ENCODE assay signal across 8 cellular contexts in genomic region chr13:42047561-42048322, GRCh38. TPM values are rescaled to one million over a fixed set of nuclear protein-coding genes. Genes with fewer than 3 reads are reported as not detected.
DNase-seq lines count a peak whose midpoint lies in the region; ATAC-seq and TF ChIP-seq lines count a peak whose summit lies in the region.

No MANE protein-coding gene starts in this region.

- peak overlapping the region; percentile 29 for H3K27ac Mint-ChIP-seq in progenitor cell of endocrine pancreas

- H3K4me3 Mint-ChIP-seq in progenitor cell of endocrine pancreas (ENCODE audit: low read depth) = peak overlapping the region; percentile 73

- H3K27me3 ChIP-seq in BLaER1 (peaks cover 17% of the 10 kb centered on the region), Panc1 (ENCODE audit: control insufficient read depth, insufficient read depth, low read length) (no peaks in the 10 kb centered on the region), right atrium auricular region (no peaks in the 10 kb centered on the region)

- H3K4me2 ChIP-seq in BLaER1 = peak overlapping the region; percentile 82

- peak; percentile 11 for ATAC-seq in GM19025 (IDR thresholded peaks at IDR 0.05; ENCODE audit: low read depth, unreplicated experiment)
- peak; percentile 22 for ATAC-seq in HG03439 (IDR thresholded peaks at IDR 0.05; ENCODE audit: unreplicated experiment)
- peak; percentile 65 for ATAC-seq in Panc1
- no peak for ATAC-seq in HG03378 (IDR thresholded peaks at IDR 0.05; ENCODE audit: unreplicated experiment)

- H3K27ac ChIP-seq in BLaER1 (peak overlapping the region; percentile 72), Panc1 (ENCODE audit: low read length) (peak overlapping the region; percentile 91), right atrium auricular region (peak overlapping the region; percentile 88 to 93)

- peaks cover 97% of the 10 kb centered on the region for H4K20me1 ChIP-seq in BLaER1

- no peak for TF ChIP-seq CTCF in Panc1 (IDR thresholded peaks at IDR 0.05)
- TF ChIP-seq CTCF in right atrium auricular region (IDR thresholded peaks at IDR 0.05) = no peak
- no peak for TF ChIP-seq CTCF in progenitor cell of endocrine pancreas (IDR thresholded peaks at IDR 0.05; ENCODE audit: unreplicated experiment)

- DNase-seq in Panc1 (ENCODE audit: low read depth, low spot score) (no peak), amniotic epithelial cell (ENCODE audit: low read depth) (peak; percentile 71), right atrium auricular region (ENCODE audit: low spot score) (peak; percentile 64), progenitor cell of endocrine pancreas (ENCODE audit: low spot score, unreplicated experiment) (peak; percentile 15)

- H3K4me1 ChIP-seq in BLaER1 (peaks cover 25% of the 10 kb centered on the region), Panc1 (ENCODE audit: control insufficient read depth, insufficient read depth, low read length) (peaks cover 22% of the 10 kb centered on the region), right atrium auricular region (peaks cover 0 to 14% of the 10 kb centered on the region in 2 donors)

- H3K9ac ChIP-seq in BLaER1 = peak overlapping the region; percentile 84

- POLR2A ChIA-PET in Panc1 (lab: Charles Lee) = interaction anchor here (0.6 kb wide), 2 partner anchors 86 to 639 kb away, joined by 4 to 8 read pairs; no protein-coding TSS in a partner anchor

- CTCF ChIA-PET in Panc1 (lab: Charles Lee) = interaction anchor here (0.6 kb wide), 2 partner anchors 33 to 111 kb away, joined by 3 to 5 read pairs; no protein-coding TSS in a partner anchor

- H3K36me3 Mint-ChIP-seq in progenitor cell of endocrine pancreas (ENCODE audit: insufficient read depth) = no peaks in the 10 kb centered on the region

- peaks cover 4% of the 10 kb centered on the region for H3K4me1 Mint-ChIP-seq in progenitor cell of endocrine pancreas (ENCODE audit: low read depth)

- H3K9me3 Mint-ChIP-seq in progenitor cell of endocrine pancreas (ENCODE audit: low read depth) = no peaks in the 10 kb centered on the region

- H3K27me3 Mint-ChIP-seq in progenitor cell of endocrine pancreas = peaks cover 51% of the 10 kb centered on the region

- in situ Hi-C loops in Panc1 (cut with HindIII; ENCODE audit: low pct_unique_long_range_greater_than_20kb, low sequenced_read_pairs) = no loop called here

- no TSS peak for BruUV-seq in Panc1 (replicated peaks; lab: Mats Ljungman, UMichigan)

- H3K4me3 ChIP-seq in BLaER1 = peak overlapping the region; percentile 94
- H3K4me3 ChIP-seq in Panc1 (ENCODE audit: low read depth in 2 of 2, low read length in 2 of 2) = peak overlapping the region; percentile 79 to 85
- peak overlapping the region; percentile 60 to 94 for H3K4me3 ChIP-seq in right atrium auricular region

- intact Hi-C loops in Panc1 (cut with micrococcal nuclease; ENCODE audit: unreplicated experiment) = loop anchor here (2.0 to 10.0 kb wide), 2 partner anchors 93 to 143 kb away; no protein-coding TSS in a partner anchor

- H3K9me3 ChIP-seq in BLaER1 (no peaks in the 10 kb centered on the region), Panc1 (ENCODE audit: control insufficient read depth, insufficient read depth, low read depth, low read length) (no peaks in the 10 kb centered on the region), right atrium auricular region (no peaks in the 10 kb centered on the region)

- H3K36me3 ChIP-seq in BLaER1 = no peaks in the 10 kb centered on the region
- no peaks in the 10 kb centered on the region; the same call in 1 of the 2 replicates for H3K36me3 ChIP-seq in Panc1 (ENCODE audit: control insufficient read depth, insufficient read depth, low read length)
- H3K36me3 ChIP-seq in right atrium auricular region = no peaks in the 10 kb centered on the region

RNA-seq across cellular contexts. Expression of gene DGKH, which starts 0.7 kb away (rescaled TPM):
- total RNA-seq in Panc1 (2021; ENCODE audit: unreplicated experiment) (22.8 TPM), right atrium auricular region (1 to 10 TPM; 4.1 to 6.6 TPM), progenitor cell of endocrine pancreas (5.3 and 6.3 TPM in 2 replicates)
- 4.9 TPM for polyA plus RNA-seq in Panc1 (2012; ENCODE audit: insufficient read length)
